1 cellular context compared by ENCODE assay signal in genomic region chr16:20681821-20682736, GRCh38.
A peak's percentile ranks its signal among the peaks of the same experiment; 100 is the strongest.
TF ChIP-seq lines count a peak whose summit lies in the region.

No MANE protein-coding gene starts in this region.

TF ChIP-seq in K562, 482 proteins besides CTCF, POLR2A, EP300 and RAD21 (continued from another document and continues in another):
- peak in 1 of 2 experiments; percentile 71; a peak in 3 of 4 replicates for TF ChIP-seq MNT (conservative IDR thresholded peaks at IDR 0.05)
- TF ChIP-seq JUND (IDR thresholded peaks at IDR 0.05; ENCODE audit: borderline replicate concordance, low read depth, low read length): peak; percentile 76
- peak; percentile 86; the same call in 2 of the 3 replicates for TF ChIP-seq JUND (tag; IDR thresholded peaks at IDR 0.05; ENCODE audit: borderline replicate concordance, low read depth, low read length)
- TF ChIP-seq CEBPZ (IDR thresholded peaks at IDR 0.05; ENCODE audit: borderline replicate concordance, low read depth, low read length): no peak
- 0 out of 2 replicates have a peak, but pooled peaks have one; percentile 33 for TF ChIP-seq GTF2E2 (tag; IDR thresholded peaks at IDR 0.05)
- TF ChIP-seq TRIM24 (IDR thresholded peaks at IDR 0.05): peak; percentile 78 to 89
- peak; percentile 76 for TF ChIP-seq ZBTB7A (IDR thresholded peaks at IDR 0.05; ENCODE audit: borderline replicate concordance, control insufficient read depth, low read depth, low read length)
- peak; percentile 73 for TF ChIP-seq ZNF24 (IDR thresholded peaks at IDR 0.05)
- peak; percentile 86 for TF ChIP-seq DACH1 (IDR thresholded peaks at IDR 0.05; ENCODE audit: partially characterized antibody)
- TF ChIP-seq ZC3H8 (IDR thresholded peaks at IDR 0.05): no peak
- TF ChIP-seq GABPA (tag; conservative IDR thresholded peaks at IDR 0.05; ENCODE audit: low read depth): no peak
- TF ChIP-seq MECOM (CRISPR knock-in tag; IDR thresholded peaks at IDR 0.05): peak; percentile 85
- no peak for TF ChIP-seq ZEB2 (IDR thresholded peaks at IDR 0.05)
- TF ChIP-seq MTA3 (IDR thresholded peaks at IDR 0.05; ENCODE audit: borderline replicate concordance): no peak
- TF ChIP-seq MGA (IDR thresholded peaks at IDR 0.05): peak; percentile 21; the same call in 1 of the 2 replicates
- TF ChIP-seq TFAP4 (CRISPR knock-in tag; IDR thresholded peaks at IDR 0.05; ENCODE audit: borderline replicate concordance): peak; percentile 84; the same call in 1 of the 2 replicates
- peak; percentile 86 for TF ChIP-seq TEAD4 (IDR thresholded peaks at IDR 0.05; ENCODE audit: low read length)
- TF ChIP-seq TEAD4 (CRISPR knock-in tag; IDR thresholded peaks at IDR 0.05; ENCODE audit: borderline replicate concordance): no peak
- TF ChIP-seq NFRKB (IDR thresholded peaks at IDR 0.05; ENCODE audit: low read depth): peak; percentile 51; the same call in 1 of the 2 replicates
- TF ChIP-seq CC2D1A (IDR thresholded peaks at IDR 0.05): peak; percentile 43; the same call in 1 of the 2 replicates
- peak; percentile 80 for TF ChIP-seq MTA2 (IDR thresholded peaks at IDR 0.05; ENCODE audit: low read depth)
- TF ChIP-seq ARID1B (IDR thresholded peaks at IDR 0.05): peak; percentile 93
- peak; percentile 53 to 95; a peak in 2 of 4 replicates for TF ChIP-seq TBL1XR1 (IDR thresholded peaks at IDR 0.05; ENCODE audit: low read length in 2 of 2)
- TF ChIP-seq HDAC8 (tag; IDR thresholded peaks at IDR 0.05): no peak
- TF ChIP-seq HMBOX1 (IDR thresholded peaks at IDR 0.05): peak; percentile 50
- peak; percentile 89 for TF ChIP-seq GATA2 (CRISPR knock-in tag; IDR thresholded peaks at IDR 0.05)
- TF ChIP-seq RCOR1 (IDR thresholded peaks at IDR 0.05; ENCODE audit: borderline replicate concordance in 1 of 2, low read depth in 2 of 2, low read length in 2 of 2): peak in 1 of 2 experiments; percentile 29; a peak in 1 of 4 replicates
- peak; percentile 59; the same call in 1 of the 2 replicates for TF ChIP-seq GATAD2A (IDR thresholded peaks at IDR 0.05)
- 0 out of 2 replicates have a peak, but pooled peaks have one; percentile 41 for TF ChIP-seq PML (IDR thresholded peaks at IDR 0.05; ENCODE audit: low read length)
- TF ChIP-seq DMBX1 (CRISPR knock-in tag; IDR thresholded peaks at IDR 0.05; ENCODE audit: borderline replicate concordance): peak; percentile 63; the same call in 1 of the 2 replicates
- TF ChIP-seq ATF3 (IDR thresholded peaks at IDR 0.05): peak; percentile 94
- no peak for TF ChIP-seq ATF3 (CRISPR knock-in tag; conservative IDR thresholded peaks at IDR 0.05)
- peak; percentile 75 to 76 for TF ChIP-seq FOXK2 (conservative IDR thresholded peaks at IDR 0.05 in 1 of 2, IDR thresholded peaks at IDR 0.05 in 1 of 2; ENCODE audit: low read depth in 2 of 2)
- no peak for TF ChIP-seq ZNF77 (CRISPR knock-in tag; IDR thresholded peaks at IDR 0.05)
- TF ChIP-seq CTBP1 (IDR thresholded peaks at IDR 0.05; ENCODE audit: borderline replicate concordance): peak; percentile 27; the same call in 1 of the 2 replicates
